Comparison of ENCODE assay signal across 1 cellular context in genomic region chr20:44392776-44393607, GRCh38.
TF ChIP-seq lines count a peak whose summit lies in the region.

No MANE protein-coding gene starts in this region.

TF ChIP-seq in HepG2, 621 proteins besides CTCF, POLR2A, EP300 and RAD21 (continued from another document and continues in another):
- peak; percentile 73 for TF ChIP-seq IKZF5 (CRISPR knock-in tag; IDR thresholded peaks at IDR 0.05)
- no peak for TF ChIP-seq MNT (IDR thresholded peaks at IDR 0.05)
- TF ChIP-seq SNRNP70 (IDR thresholded peaks at IDR 0.05; ENCODE audit: low read depth, low read length): no peak
- TF ChIP-seq U2AF1 (optimal IDR thresholded peaks at IDR 0.05; ENCODE audit: low read depth, low read length): peak; percentile 62
- no peak for TF ChIP-seq GLI4 (CRISPR knock-in tag; IDR thresholded peaks at IDR 0.05; ENCODE audit: borderline replicate concordance)
- TF ChIP-seq DBP (CRISPR knock-in tag; IDR thresholded peaks at IDR 0.05; ENCODE audit: not compliant biosample characterization): peak; percentile 49
- peak; percentile 2 for TF ChIP-seq ZEB1 (IDR thresholded peaks at IDR 0.05; ENCODE audit: insufficient replicate concordance, low read depth)
- no peak for TF ChIP-seq ZNF678 (CRISPR knock-in tag; IDR thresholded peaks at IDR 0.05)
- TF ChIP-seq PTBP1 (IDR thresholded peaks at IDR 0.05; ENCODE audit: low read depth, low read length, poor library complexity, severe bottlenecking): no peak
- TF ChIP-seq PHF21A (CRISPR knock-in tag; IDR thresholded peaks at IDR 0.05): peak; percentile 87; the same call in 1 of the 2 replicates
- TF ChIP-seq GATAD2A (CRISPR knock-in tag; IDR thresholded peaks at IDR 0.05): peak; percentile 92
- no peak for TF ChIP-seq SMARCE1 (IDR thresholded peaks at IDR 0.05; ENCODE audit: borderline replicate concordance)
- no peak for TF ChIP-seq SRSF1 (optimal IDR thresholded peaks at IDR 0.05; ENCODE audit: low read depth, low read length)
- no peak for TF ChIP-seq TEAD3 (CRISPR knock-in tag; optimal IDR thresholded peaks at IDR 0.05; ENCODE audit: borderline replicate concordance)
- no peak; the same call in 1 of the 2 replicates for TF ChIP-seq GATAD1 (CRISPR knock-in tag; IDR thresholded peaks at IDR 0.05)
- peak; percentile 85 for TF ChIP-seq ZBTB7B (CRISPR knock-in tag; IDR thresholded peaks at IDR 0.05)
- peak; percentile 49 for TF ChIP-seq ZNF547 (CRISPR knock-in tag; IDR thresholded peaks at IDR 0.05)
- TF ChIP-seq HBP1 (CRISPR knock-in tag; IDR thresholded peaks at IDR 0.05; ENCODE audit: low read depth): no peak; the same call in 1 of the 2 replicates
- no peak for TF ChIP-seq ZNF326 (CRISPR knock-in tag; IDR thresholded peaks at IDR 0.05; ENCODE audit: borderline replicate concordance)
- no peak; the same call in 1 of the 2 replicates for TF ChIP-seq NR2F2 (IDR thresholded peaks at IDR 0.05; ENCODE audit: borderline replicate concordance, low read depth)
- TF ChIP-seq ZNF333 (CRISPR knock-in tag; IDR thresholded peaks at IDR 0.05; ENCODE audit: borderline replicate concordance): peak; percentile 21; the same call in 1 of the 2 replicates
- no peak; the same call in 1 of the 2 replicates for TF ChIP-seq ZMYM2 (CRISPR knock-in tag; IDR thresholded peaks at IDR 0.05)
- TF ChIP-seq GMEB1 (CRISPR knock-in tag; IDR thresholded peaks at IDR 0.05; ENCODE audit: borderline replicate concordance): peak; percentile 49; the same call in 1 of the 2 replicates
- no peak for TF ChIP-seq ZBTB1 (CRISPR knock-in tag; IDR thresholded peaks at IDR 0.05; ENCODE audit: borderline replicate concordance)
- TF ChIP-seq REXO4 (CRISPR knock-in tag; IDR thresholded peaks at IDR 0.05; ENCODE audit: borderline replicate concordance): no peak
- no peak for TF ChIP-seq THAP8 (CRISPR knock-in tag; IDR thresholded peaks at IDR 0.05; ENCODE audit: borderline replicate concordance)
- peak; percentile 71; the same call in 1 of the 2 replicates for TF ChIP-seq SNAPC4 (CRISPR knock-in tag; IDR thresholded peaks at IDR 0.05)
- TF ChIP-seq TBP (CRISPR knock-in tag; IDR thresholded peaks at IDR 0.05): no peak
- TF ChIP-seq ZBTB42 (CRISPR knock-in tag; IDR thresholded peaks at IDR 0.05): no peak
- TF ChIP-seq CHCHD3 (CRISPR knock-in tag; IDR thresholded peaks at IDR 0.05): no peak
- TF ChIP-seq LCORL (IDR thresholded peaks at IDR 0.05): no peak
- peak; percentile 94 for TF ChIP-seq LCORL (CRISPR knock-in tag; IDR thresholded peaks at IDR 0.05)
- TF ChIP-seq, protein P1, sequence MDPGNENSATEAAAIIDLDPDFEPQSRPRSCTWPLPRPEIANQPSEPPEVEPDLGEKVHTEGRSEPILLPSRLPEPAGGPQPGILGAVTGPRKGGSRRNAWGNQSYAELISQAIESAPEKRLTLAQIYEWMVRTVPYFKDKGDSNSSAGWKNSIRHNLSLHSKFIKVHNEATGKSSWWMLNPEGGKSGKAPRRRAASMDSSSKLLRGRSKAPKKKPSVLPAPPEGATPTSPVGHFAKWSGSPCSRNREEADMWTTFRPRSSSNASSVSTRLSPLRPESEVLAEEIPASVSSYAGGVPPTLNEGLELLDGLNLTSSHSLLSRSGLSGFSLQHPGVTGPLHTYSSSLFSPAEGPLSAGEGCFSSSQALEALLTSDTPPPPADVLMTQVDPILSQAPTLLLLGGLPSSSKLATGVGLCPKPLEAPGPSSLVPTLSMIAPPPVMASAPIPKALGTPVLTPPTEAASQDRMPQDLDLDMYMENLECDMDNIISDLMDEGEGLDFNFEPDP (CRISPR knock-in tag; conservative IDR thresholded peaks at IDR 0.05): 0 out of 2 replicates have a peak, but pooled peaks have one; percentile 86
- peak; percentile 75 for TF ChIP-seq ZNF143 (CRISPR knock-in tag; IDR thresholded peaks at IDR 0.05)
- TF ChIP-seq ZNF276 (CRISPR knock-in tag; IDR thresholded peaks at IDR 0.05; ENCODE audit: low read depth): no peak
- TF ChIP-seq ZNF746 (CRISPR knock-in tag; IDR thresholded peaks at IDR 0.05): no peak
- no peak for TF ChIP-seq ZNF792 (CRISPR knock-in tag; IDR thresholded peaks at IDR 0.05)
- TF ChIP-seq HOMEZ (CRISPR knock-in tag; IDR thresholded peaks at IDR 0.05; ENCODE audit: low read depth): 0 out of 2 replicates have a peak, but pooled peaks have one; percentile 18
- TF ChIP-seq ZNF274 (CRISPR knock-in tag; IDR thresholded peaks at IDR 0.05): no peak; the same call in 1 of the 2 replicates
- peak; percentile 92 for TF ChIP-seq CCDC6 (CRISPR knock-in tag; IDR thresholded peaks at IDR 0.05)
- TF ChIP-seq MEIS2 (CRISPR knock-in tag; IDR thresholded peaks at IDR 0.05): peak; percentile 79; the same call in 1 of the 2 replicates
- no peak for TF ChIP-seq RNF2 (conservative IDR thresholded peaks at IDR 0.05; ENCODE audit: low read depth)
- peak; percentile 93 for TF ChIP-seq NFKB2 (CRISPR knock-in tag; IDR thresholded peaks at IDR 0.05; ENCODE audit: borderline replicate concordance)
- peak; percentile 96 for TF ChIP-seq ZNF501 (CRISPR knock-in tag; IDR thresholded peaks at IDR 0.05)
- TF ChIP-seq MAFF (IDR thresholded peaks at IDR 0.05; ENCODE audit: low read depth, low read length): no peak
